ENCODE assay signal across 14 cellular contexts in the genomic region with DNA sequence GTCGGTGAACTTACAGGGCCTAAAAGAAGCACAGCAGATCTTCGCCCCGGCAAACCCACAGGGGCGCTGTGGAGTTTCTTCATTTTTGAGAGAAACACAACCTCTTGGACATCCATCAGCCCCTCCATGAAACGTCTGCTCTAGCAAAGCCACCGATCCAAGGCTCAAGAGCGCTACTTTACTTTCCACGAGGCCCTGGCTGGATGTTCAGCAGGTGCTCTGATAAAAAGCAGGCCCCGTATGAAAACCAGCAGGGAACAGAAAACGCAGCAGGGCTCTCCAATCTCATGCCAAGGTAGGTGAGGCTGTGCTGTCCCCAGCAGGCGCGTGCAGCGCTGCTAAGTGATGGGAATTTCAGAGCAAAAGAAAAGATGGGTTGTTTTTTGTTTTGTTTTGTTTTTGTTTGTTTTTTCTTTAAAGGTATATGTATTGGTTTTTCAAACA.
DNase-seq lines count a peak whose midpoint lies in the region; ATAC-seq and TF ChIP-seq lines count a peak whose summit lies in the region.
"Had no signal": no experiment of that assay in that cellular context is flagged by ENCODE, and none has a peak within 500 bp of the region (broad histone marks: within the 10 kb centered on the region; RNA-seq: fewer than 3 reads in every experiment).

No MANE protein-coding gene starts in this region.

- CTCF ChIA-PET in HCT116 (lab: Charles Lee) = no interaction called here

- H3K27me3 Mint-ChIP-seq in CD14-positive monocyte (ENCODE audit: low read depth in 3 of 3) = peaks cover 0 to 5% (median 1%) of the 10 kb centered on the region in 3 donors

- H4K20me1 ChIP-seq in HCT116 (ENCODE audit: insufficient read depth) = no peaks in the 10 kb centered on the region

- H2AFZ ChIP-seq in HCT116 (ENCODE audit: low read depth, low read length, poor library complexity, severe bottlenecking) = no peak overlapping the region

- H3K9me3 ChIP-seq in HCT116 (ENCODE audit: control insufficient read depth in 1 of 2, insufficient read depth in 1 of 2, low read depth in 1 of 2, low read length in 2 of 2) (no peaks in the 10 kb centered on the region), RWPE2 (ENCODE audit: severe bottlenecking) (no peaks in the 10 kb centered on the region), spleen (no peaks in the 10 kb centered on the region)
- H3K9me3 ChIP-seq: vagina had no signal

- ATAC-seq in HCT116 = peak; percentile 64; the same call in 1 of the 2 replicates
- no peak for ATAC-seq in RWPE2 (ENCODE audit: low read depth)

- 75 to 86% (median 80%) methylated on average over 13 of the region's 13 CpGs for WGBS in spleen, 5 donors

- TF ChIP-seq POLR2A in HCT116 (IDR thresholded peaks at IDR 0.05; ENCODE audit: borderline replicate concordance, extremely low read depth, insufficient read depth, insufficient read length) (no peak), spleen (IDR thresholded peaks at IDR 0.05) (no peak)

- H3K27ac Mint-ChIP-seq in CD14-positive monocyte = peak overlapping the region in 4 of 7 donors; percentile 31 to 64 (median 46)
- H3K27ac Mint-ChIP-seq: activated T-helper 2 cell treated with anti-CD3 and anti-CD28 coated beads, Interferon-gamma antibody, Interleukin-2, Interleukin-4, amounts not matched to agents 10 μg/mL and 5 μg/mL and 100 μg/mL, durations not matched to agents 14 hours and 24 hours and 36 hours; stimulated activated naive CD8-positive, alpha-beta T cell treated with anti-CD3 and anti-CD28 coated beads, Interleukin-15, Interleukin-2, amounts not matched to agents 100 ng/mL and 50 ng/mL, for 24 hours had no signal

- H3K36me3 Mint-ChIP-seq in CD14-positive monocyte = peaks cover 0 to 5% of the 10 kb centered on the region in 2 donors

- H3K4me1 ChIP-seq in HCT116 (ENCODE audit: control insufficient read depth in 1 of 2, insufficient read depth in 2 of 2, low read length in 2 of 2) (peaks cover 0 to 3% of the 10 kb centered on the region in 2 experiments; a peak in 1 of 4 replicates), RWPE2 (ENCODE audit: insufficient read depth, poor library complexity, severe bottlenecking) (peaks cover 25% of the 10 kb centered on the region), spleen (peaks cover 0 to 33% (median 6%) of the 10 kb centered on the region in 6 donors)
- H3K4me1 ChIP-seq: vagina had no signal

- TF ChIP-seq RAD21 in HCT116 (IDR thresholded peaks at IDR 0.05; ENCODE audit: low read depth) = no peak

- H3K36me3 ChIP-seq in HCT116 (ENCODE audit: control insufficient read depth in 1 of 2, insufficient read depth in 2 of 2, low read length in 2 of 2) (no peaks in the 10 kb centered on the region), RWPE2 (ENCODE audit: low read depth) (no peaks in the 10 kb centered on the region), spleen (no peaks in the 10 kb centered on the region)
- H3K36me3 ChIP-seq: vagina had no signal

- no peaks in the 10 kb centered on the region for H3K9me2 ChIP-seq in HCT116 (ENCODE audit: insufficient read depth)

- H3K27me3 ChIP-seq in HCT116 (ENCODE audit: insufficient read depth, low read length) = no peaks in the 10 kb centered on the region
- no peaks in the 10 kb centered on the region for H3K27me3 ChIP-seq in RWPE2 (ENCODE audit: insufficient read depth, poor library complexity, severe bottlenecking)
- peaks cover 0 to 15% (median 0%) of the 10 kb centered on the region in 7 donors for H3K27me3 ChIP-seq in spleen (replicated peaks in 1 of 7)
- H3K27me3 ChIP-seq: vagina had no signal

- no peak overlapping the region for H3K4me2 ChIP-seq in HCT116 (ENCODE audit: low read length)

- H3K27ac ChIP-seq in HCT116 (ENCODE audit: low read depth, low read length) (no peak overlapping the region), RWPE2 (ENCODE audit: poor library complexity, severe bottlenecking) (peak overlapping the region; percentile 77), spleen (peak overlapping the region in 2 of 8 donors; percentile 1 to 49)
- H3K27ac ChIP-seq: vagina had no signal

- DNase-seq in CD14-positive monocyte (ENCODE audit: low spot score) (no peak), HCT116 (ENCODE audit: low read depth, low spot score) (no peak), RWPE2 (ENCODE audit: low spot score) (no peak), iPS-NIHi7 (ENCODE audit: extremely low spot score) (peak; percentile 42), spleen (no peak), HPDE6-E6E7 (ENCODE audit: extremely low spot score) (no peak), NCI-H524 treated with DMSO at 0.1 percent for 48 hours (lab: John Stamatoyannopoulos, UW) (no peak)
- DNase-seq in effector CD4-positive, alpha-beta T cell = no peak
- DNase-seq: activated CD8-positive, alpha-beta memory T cell treated with anti-CD3 and anti-CD28 coated beads for 24 hours; cortex of kidney; Karpas-422 had no signal

- H3K79me2 ChIP-seq in HCT116 (ENCODE audit: insufficient read depth, low read length) = no peaks in the 10 kb centered on the region

- RAD21 ChIA-PET in HCT116 (lab: Charles Lee; ENCODE audit: low non-redundant PET in 1 of 2, low total read pairs in 2 of 2, uncharacterized antibody in 2 of 2, unreplicated experiment in 2 of 2) = no interaction called here

- intact Hi-C loops in CD14-positive monocyte (cut with micrococcal nuclease) (loop anchor here (5.0 kb wide), 2 partner anchors 42 to 47 kb away; no protein-coding TSS in a partner anchor), HCT116 (cut with micrococcal nuclease) (no loop called here), spleen (cut with DNase I; ENCODE audit: low total_unique reads) (no loop called here)

- no peak overlapping the region for H3K4me3 ChIP-seq in HCT116 (replicated peaks in 1 of 2; ENCODE audit: low read depth in 1 of 2, low read length in 2 of 2)
- no peak overlapping the region for H3K4me3 ChIP-seq in RWPE2 (ENCODE audit: severe bottlenecking)
- no peak overlapping the region for H3K4me3 ChIP-seq in spleen
- H3K4me3 ChIP-seq: vagina had no signal

- H3K4me1 Mint-ChIP-seq in CD14-positive monocyte = peaks cover 52% of the 10 kb centered on the region

- no peak for TF ChIP-seq CTCF in CD14-positive monocyte (IDR thresholded peaks at IDR 0.05)
- peak in 1 of 3 experiments; percentile 37; a peak in 2 of 6 replicates for TF ChIP-seq CTCF in HCT116 (IDR thresholded peaks at IDR 0.05 in 2 of 3, conservative IDR thresholded peaks at IDR 0.05 in 1 of 3; ENCODE audit: borderline replicate concordance in 1 of 3, insufficient read depth in 1 of 3, low read depth in 2 of 3, low read length in 2 of 3)
- no peak for TF ChIP-seq CTCF in RWPE2 (IDR thresholded peaks at IDR 0.05; ENCODE audit: poor library complexity, severe bottlenecking)
- TF ChIP-seq CTCF in spleen (IDR thresholded peaks at IDR 0.05 in 8 of 11, conservative IDR thresholded peaks at IDR 0.05 in 3 of 11) = no peak

- POLR2A ChIA-PET in HCT116 (lab: Charles Lee) = no interaction called here

- no TSS peak for BruUV-seq in HCT116 (replicated peaks; lab: Mats Ljungman, UMichigan)

- no peak overlapping the region for H3K9ac ChIP-seq in HCT116 (ENCODE audit: low read length)

- no peak overlapping the region for H3K4me3 Mint-ChIP-seq in CD14-positive monocyte
- H3K4me3 Mint-ChIP-seq: stimulated activated naive CD8-positive, alpha-beta T cell treated with anti-CD3 and anti-CD28 coated beads, Interleukin-15, Interleukin-2, amounts not matched to agents 100 ng/mL and 50 ng/mL, for 24 hours had no signal

- peaks cover 0 to 9% (median 4%) of the 10 kb centered on the region in 7 donors for H3K9me3 Mint-ChIP-seq in CD14-positive monocyte
- H3K9me3 Mint-ChIP-seq: activated T-helper 2 cell treated with anti-CD3 and anti-CD28 coated beads, Interferon-gamma antibody, Interleukin-2, Interleukin-4, amounts not matched to agents 10 μg/mL and 5 μg/mL and 100 μg/mL, durations not matched to agents 14 hours and 24 hours and 36 hours; stimulated activated naive CD8-positive, alpha-beta T cell treated with anti-CD3 and anti-CD28 coated beads, Interleukin-15, Interleukin-2, amounts not matched to agents 100 ng/mL and 50 ng/mL, for 24 hours had no signal

TF ChIP-seq in HCT116, 20 proteins besides CTCF, POLR2A, EP300 and RAD21:
- no peak for TF ChIP-seq EZH2 (IDR thresholded peaks at IDR 0.05)
- TF ChIP-seq, protein P1, sequence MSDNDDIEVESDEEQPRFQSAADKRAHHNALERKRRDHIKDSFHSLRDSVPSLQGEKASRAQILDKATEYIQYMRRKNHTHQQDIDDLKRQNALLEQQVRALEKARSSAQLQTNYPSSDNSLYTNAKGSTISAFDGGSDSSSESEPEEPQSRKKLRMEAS (IDR thresholded peaks at IDR 0.05) = no peak
- no peak for TF ChIP-seq EGR1 (IDR thresholded peaks at IDR 0.05; ENCODE audit: low read depth)
- no peak for TF ChIP-seq JUND (IDR thresholded peaks at IDR 0.05)

Comparison
In these comparisons a context has a peak if more than half of its experiments do, and no peak if none do; other contexts are left out.
1. intact Hi-C loops: an anchor here in CD14-positive monocyte (5.0 kb wide); none called in HCT116 and spleen.